Comparison of ENCODE assay signal across 8 cellular contexts in genomic region chr1:147670319-147671003, GRCh38. TPM values are rescaled to one million over a fixed set of nuclear protein-coding genes. Genes with fewer than 3 reads are reported as not detected.
DNase-seq lines count a peak whose midpoint lies in the region; ATAC-seq and TF ChIP-seq lines count a peak whose summit lies in the region.

TSS of gene ACP6 (minus strand) at chr1:147670524. CDS start at chr1:147670048, 476 bp downstream.

- TF ChIP-seq CTCF in GM10248 (IDR thresholded peaks at IDR 0.05; ENCODE audit: control extremely low read depth, extremely low read depth, low read depth, missing control alignments) (no peak), ovary (IDR thresholded peaks at IDR 0.05) (no peak), tibial artery (IDR thresholded peaks at IDR 0.05) (no peak)

- POLR2A ChIA-PET in GM10248 (lab: Yijun Ruan, JAX): no interaction called here

- CTCF ChIA-PET in GM10248 (lab: Yijun Ruan, JAX): interaction anchor here (1.3 to 1.4 kb wide), 2 partner anchors 10 to 29 kb away, joined by 3 to 4 read pairs; no protein-coding TSS in a partner anchor

- peak; percentile 31 for TF ChIP-seq POLR2A in ovary (IDR thresholded peaks at IDR 0.05)

- 1 to 3% (median 2%) methylated on average over 32 to 36 of the region's 36 CpGs for WGBS in ovary, 3 donors

- H3K27me3 ChIP-seq in ovary (no peaks in the 10 kb centered on the region), tibial artery (no peaks in the 10 kb centered on the region)

- peak within 1 kb of the TSS in 1 of 2 donors; percentile 71 for H3K27ac ChIP-seq in ovary
- H3K27ac ChIP-seq in tibial artery: peak within 1 kb of the TSS; percentile 75 to 90

- intact Hi-C loops in Right ventricle myocardium superior (cut with DNase I) (no loop called here), ovary (cut with DNase I) (no loop called here), tibial artery (cut with DNase I; ENCODE audit: low total_unique reads) (no loop called here)

- H3K36me3 ChIP-seq in ovary (no peaks in the 10 kb centered on the region), tibial artery (no peaks in the 10 kb centered on the region)

- no peak for TF ChIP-seq EP300 in ovary (IDR thresholded peaks at IDR 0.05)

- H3K4me1 ChIP-seq in ovary (ENCODE audit: insufficient read depth) (peaks cover 1% of the 10 kb centered on the region), tibial artery (peaks cover 0 to 15% (median 6%) of the 10 kb centered on the region in 4 donors)

- H3K4me3 ChIP-seq in ovary: peak within 1 kb of the TSS; percentile 79
- H3K4me3 ChIP-seq in tibial artery: peak within 1 kb of the TSS; percentile 79 to 83

- H3K9me3 ChIP-seq in ovary: no peaks in the 10 kb centered on the region
- H3K9me3 ChIP-seq in tibial artery: no peaks in the 10 kb centered on the region

- DNase-seq in GM10248 (ENCODE audit: extremely low spot score) (peak; percentile 93), NCI-H1092 treated with DMSO at 0.1 percent for 48 hours (lab: John Stamatoyannopoulos, UW) (peak; percentile 81), SW 1271 (lab: John Stamatoyannopoulos, UW) (peak; percentile 74 to 87), Right ventricle myocardium superior (peak; percentile 98), ovary (peak; percentile 92 to 94 (median 93)), tibial artery (peak; percentile 94 to 97)
- peak; percentile 72 for DNase-seq in activated naive CD8-positive, alpha-beta T cell treated with anti-CD3 and anti-CD28 coated beads, Interleukin-2, amount 50 U/mL, for 16 hours (ENCODE audit: low read depth, low spot score)

- ATAC-seq in HG02623 (IDR thresholded peaks at IDR 0.05; ENCODE audit: unreplicated experiment) (peak; percentile 95), Right ventricle myocardium superior (ENCODE audit: poor library complexity) (peak; percentile 99)

RNA-seq across cellular contexts. Expression of gene ACP6, which starts in this region (rescaled TPM):
- total RNA-seq in Right ventricle myocardium superior (9.1 TPM), ovary (10 to 100 TPM; 14.5 to 23.8 (median 17.8) TPM)
- 10 to 100 TPM in 1 of 2 donors, 1 to 10 TPM in 1; 8.0 to 28.1 TPM for polyA plus RNA-seq in ovary
